ENCODE assay signal across 1 cellular context in genomic region chr14:49687942-49688700, GRCh38.
A peak's percentile ranks its signal among the peaks of the same experiment; 100 is the strongest.
TF ChIP-seq lines count a peak whose summit lies in the region.

Gene POLE2 (minus strand): TSS chr14:49688214. CDS start chr14:49688203, 11 bp downstream.

TF ChIP-seq in H1, 55 proteins besides CTCF, POLR2A, EP300 and RAD21:
- TF ChIP-seq CHD1 (IDR thresholded peaks at IDR 0.05; ENCODE audit: low read depth, low read length) (no peak), EGR1 (IDR thresholded peaks at IDR 0.05; ENCODE audit: borderline replicate concordance, low read depth, low read length) (no peak), JUN (IDR thresholded peaks at IDR 0.05; ENCODE audit: low read depth, low read length) (no peak), BRCA1 (IDR thresholded peaks at IDR 0.05; ENCODE audit: low read depth, low read length) (no peak), RXRA (IDR thresholded peaks at IDR 0.05; ENCODE audit: insufficient read depth, low read depth, low read length) (no peak), GTF2F1 (IDR thresholded peaks at IDR 0.05; ENCODE audit: borderline replicate concordance, low read depth, low read length) (no peak), HDAC2 (IDR thresholded peaks at IDR 0.05; ENCODE audit: borderline replicate concordance in 1 of 2, low read depth in 2 of 2, low read length in 2 of 2) (no peak), GABPA (IDR thresholded peaks at IDR 0.05; ENCODE audit: borderline replicate concordance, insufficient read depth, low read length) (no peak), TCF12 (IDR thresholded peaks at IDR 0.05; ENCODE audit: low read depth, low read length) (no peak), SAP30 (IDR thresholded peaks at IDR 0.05; ENCODE audit: insufficient read depth, insufficient replicate concordance, low read length) (no peak), TAF7 (optimal IDR thresholded peaks at IDR 0.05; ENCODE audit: borderline replicate concordance, low read depth, low read length) (peak; percentile 66), TAF1 (IDR thresholded peaks at IDR 0.05; ENCODE audit: low read depth, low read length) (peak; percentile 94), CBX8 (IDR thresholded peaks at IDR 0.05; ENCODE audit: borderline replicate concordance, low read depth, low read length) (no peak), PHF8 (conservative IDR thresholded peaks at IDR 0.05; ENCODE audit: low read depth, low read length) (peak; percentile 94), BCL11A (IDR thresholded peaks at IDR 0.05; ENCODE audit: low read depth in 2 of 2, low read length in 2 of 2) (no peak), NANOG (IDR thresholded peaks at IDR 0.05; ENCODE audit: insufficient read depth, low read depth, low read length, poor library complexity, severe bottlenecking) (no peak), RNF2 (IDR thresholded peaks at IDR 0.05; ENCODE audit: borderline replicate concordance, low read depth, low read length, missing control alignments, poor library complexity, severe bottlenecking) (no peak), SP2 (IDR thresholded peaks at IDR 0.05; ENCODE audit: low read length) (no peak), CREB1 (IDR thresholded peaks at IDR 0.05) (no peak), KDM5A (IDR thresholded peaks at IDR 0.05; ENCODE audit: low read length) (no peak), FOSL1 (IDR thresholded peaks at IDR 0.05; ENCODE audit: insufficient read depth, low read depth, low read length) (no peak), SP1 (IDR thresholded peaks at IDR 0.05; ENCODE audit: low read depth, low read length) (no peak), YY1 (IDR thresholded peaks at IDR 0.05; ENCODE audit: low read depth, low read length) (peak; percentile 95), RBBP5 (IDR thresholded peaks at IDR 0.05; ENCODE audit: borderline replicate concordance, low read depth, low read length) (peak; percentile 50), BACH1 (IDR thresholded peaks at IDR 0.05; ENCODE audit: low read length) (no peak), NRF1 (IDR thresholded peaks at IDR 0.05; ENCODE audit: low read depth, low read length) (no peak), SRF (IDR thresholded peaks at IDR 0.05; ENCODE audit: low read depth, low read length) (no peak), KDM1A (IDR thresholded peaks at IDR 0.05; ENCODE audit: borderline replicate concordance, low read length) (peak; percentile 70; the same call in 1 of the 2 replicates), CBX5 (IDR thresholded peaks at IDR 0.05; ENCODE audit: low read depth, low read length) (no peak), POLR2AphosphoS5 (IDR thresholded peaks at IDR 0.05; ENCODE audit: low read depth, low read length) (peak; percentile 93), E2F6 (IDR thresholded peaks at IDR 0.05) (peak; percentile 88), SIN3A (conservative IDR thresholded peaks at IDR 0.05 in 1 of 2, IDR thresholded peaks at IDR 0.05 in 1 of 2; ENCODE audit: low read depth in 1 of 2, low read length in 2 of 2) (peak in 1 of 2 experiments; percentile 15; a peak in 1 of 4 replicates), USF2 (IDR thresholded peaks at IDR 0.05; ENCODE audit: low read length) (no peak), MAX (IDR thresholded peaks at IDR 0.05) (peak; percentile 93), SIRT6 (IDR thresholded peaks at IDR 0.05; ENCODE audit: low read length) (no peak), ATF3 (IDR thresholded peaks at IDR 0.05; ENCODE audit: insufficient read depth, low read depth, low read length) (no peak), ATF2 (IDR thresholded peaks at IDR 0.05; ENCODE audit: low read length) (no peak), MAFK (IDR thresholded peaks at IDR 0.05; ENCODE audit: low read depth, low read length) (no peak), SIX5 (IDR thresholded peaks at IDR 0.05; ENCODE audit: low read depth, low read length) (no peak), TBP (IDR thresholded peaks at IDR 0.05; ENCODE audit: low read depth, low read length) (peak; percentile 76), CTBP2 (IDR thresholded peaks at IDR 0.05; ENCODE audit: borderline replicate concordance, insufficient read depth, insufficient read length, low read length) (no peak), SP4 (IDR thresholded peaks at IDR 0.05; ENCODE audit: low read length) (no peak), TEAD4 (IDR thresholded peaks at IDR 0.05; ENCODE audit: low read depth, low read length) (no peak), CHD7 (IDR thresholded peaks at IDR 0.05; ENCODE audit: insufficient replicate concordance, low read length) (no peak), RFX5 (IDR thresholded peaks at IDR 0.05; ENCODE audit: borderline replicate concordance, low read depth, low read length) (no peak), JUND (IDR thresholded peaks at IDR 0.05; ENCODE audit: low read length) (no peak), POU5F1 (IDR thresholded peaks at IDR 0.05; ENCODE audit: low read depth, low read length) (no peak), ZNF274 (IDR thresholded peaks at IDR 0.05; ENCODE audit: borderline replicate concordance, extremely low read depth, low read length) (no peak), EZH2 (IDR thresholded peaks at IDR 0.05; ENCODE audit: low read depth, low read length, severe bottlenecking) (no peak), HDAC6 (IDR thresholded peaks at IDR 0.05; ENCODE audit: low read depth, low read length) (no peak), SUZ12 (IDR thresholded peaks at IDR 0.05; ENCODE audit: low read length) (no peak), KDM4A (IDR thresholded peaks at IDR 0.05; ENCODE audit: low read depth, low read length, severe bottlenecking) (peak; percentile 88), CHD2 (IDR thresholded peaks at IDR 0.05; ENCODE audit: low read length) (no peak), ASH2L (IDR thresholded peaks at IDR 0.05; ENCODE audit: low read length) (peak; percentile 91), CEBPB (IDR thresholded peaks at IDR 0.05; ENCODE audit: low read depth, low read length) (no peak)
